ENCODE assay signal across 8 cellular contexts in the genomic region with DNA sequence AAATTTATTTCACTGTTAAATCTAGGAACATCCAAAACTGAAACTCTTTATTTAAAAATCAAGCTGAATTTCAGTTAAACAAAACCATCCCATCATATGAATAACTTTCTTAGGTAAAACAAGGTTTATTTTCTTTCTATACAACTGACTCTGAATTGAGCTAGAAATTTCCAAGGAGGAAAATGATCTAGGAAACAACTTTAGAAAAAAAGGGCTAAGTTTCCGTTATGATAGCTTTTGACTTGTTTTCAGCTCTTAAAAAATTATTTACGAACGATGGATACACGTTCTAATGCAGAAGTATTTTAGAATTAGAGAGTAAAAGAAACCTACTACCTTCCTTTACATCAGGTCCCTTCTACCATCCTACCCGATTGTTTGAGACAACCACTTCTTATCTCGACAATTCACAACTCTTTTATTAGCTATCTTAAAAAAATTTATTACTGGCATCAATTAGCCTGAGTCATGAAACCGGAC.
DNase-seq lines count a peak whose midpoint lies in the region; ATAC-seq lines count a peak whose summit lies in the region.

No MANE protein-coding gene starts in this region.

- peaks cover 5% of the 10 kb centered on the region for H3K36me3 Mint-ChIP-seq in T-helper 1 cell treated with Interleukin-12 subunit alpha and Interleukin-12 subunit beta and Interleukin-4 antibody, amounts not matched to agents 30 μg/mL and 1 μg/mL, for 36 hours (ENCODE audit: low read depth)
- no peaks in the 10 kb centered on the region for H3K36me3 Mint-ChIP-seq in activated naive CD8-positive, alpha-beta T cell

- peaks cover 16% of the 10 kb centered on the region for H3K4me1 Mint-ChIP-seq in T-helper 1 cell treated with Interleukin-12 subunit alpha and Interleukin-12 subunit beta and Interleukin-4 antibody, amounts not matched to agents 30 μg/mL and 1 μg/mL, for 36 hours (ENCODE audit: low read depth)
- peaks cover 18% of the 10 kb centered on the region for H3K4me1 Mint-ChIP-seq in activated naive CD8-positive, alpha-beta T cell (ENCODE audit: low read depth)

- peak overlapping the region; percentile 88; the same call in 1 of the 2 replicates for H3K9ac ChIP-seq in iPS-20b (ENCODE audit: low read depth, low read length)
- peak overlapping the region in 1 of 2 donors; percentile 34 for H3K9ac ChIP-seq in stomach smooth muscle (ENCODE audit: low read length in 2 of 2)

- H3K9me3 ChIP-seq in iPS-20b (ENCODE audit: insufficient read depth, low read depth, low read length) = no peaks in the 10 kb centered on the region
- no peaks in the 10 kb centered on the region for H3K9me3 ChIP-seq in stomach smooth muscle (ENCODE audit: control insufficient read depth in 2 of 2, low read length in 2 of 2)

- ATAC-seq in GM21723 (IDR thresholded peaks at IDR 0.05; ENCODE audit: unreplicated experiment) = no peak

- H3K9me3 Mint-ChIP-seq in T-helper 1 cell treated with Interleukin-12 subunit alpha and Interleukin-12 subunit beta and Interleukin-4 antibody, amounts not matched to agents 30 μg/mL and 1 μg/mL, for 36 hours = no peaks in the 10 kb centered on the region
- H3K9me3 Mint-ChIP-seq in activated naive CD8-positive, alpha-beta T cell (ENCODE audit: low read depth) = no peaks in the 10 kb centered on the region

- H3K27me3 Mint-ChIP-seq in T-helper 1 cell treated with Interleukin-12 subunit alpha and Interleukin-12 subunit beta and Interleukin-4 antibody, amounts not matched to agents 30 μg/mL and 1 μg/mL, for 36 hours (ENCODE audit: low read depth) = peaks cover 59% of the 10 kb centered on the region
- no peaks in the 10 kb centered on the region for H3K27me3 Mint-ChIP-seq in activated naive CD8-positive, alpha-beta T cell

- H3K27ac ChIP-seq in iPS-20b (ENCODE audit: low read length) (peak overlapping the region; percentile 45), stomach smooth muscle (ENCODE audit: low read length) (peak overlapping the region; percentile 37)

- H3K27me3 ChIP-seq in iPS-20b (ENCODE audit: insufficient read depth, low read length) (peaks cover 16% of the 10 kb centered on the region; the same call in 1 of the 2 replicates), stomach smooth muscle (ENCODE audit: control insufficient read depth in 1 of 2, insufficient read depth in 2 of 2, low read length in 2 of 2) (no peaks in the 10 kb centered on the region)

- H3K4me3 Mint-ChIP-seq in T-helper 1 cell treated with Interleukin-12 subunit alpha and Interleukin-12 subunit beta and Interleukin-4 antibody, amounts not matched to agents 30 μg/mL and 1 μg/mL, for 36 hours = peak overlapping the region; percentile 80
- H3K4me3 Mint-ChIP-seq in activated naive CD8-positive, alpha-beta T cell = peak overlapping the region; percentile 88

- H3K36me3 ChIP-seq in iPS-20b (ENCODE audit: insufficient read depth, low read depth, low read length) (no peaks in the 10 kb centered on the region), stomach smooth muscle (ENCODE audit: control insufficient read depth in 2 of 2, insufficient read depth in 2 of 2, low read length in 2 of 2) (no peaks in the 10 kb centered on the region)

- DNase-seq in T-helper 1 cell = no peak
- no peak for DNase-seq in hypothalamus (lab: John Stamatoyannopoulos, UW)
- no peak for DNase-seq in COLO829 (ENCODE audit: low spot score)

- H3K4me1 ChIP-seq in iPS-20b (ENCODE audit: insufficient read depth, low read length) (peaks cover 3% of the 10 kb centered on the region; the same call in 1 of the 2 replicates), stomach smooth muscle (ENCODE audit: control insufficient read depth, insufficient read depth, low read length) (peaks cover 7% of the 10 kb centered on the region)

- no peak overlapping the region for H3K27ac Mint-ChIP-seq in T-helper 1 cell treated with Interleukin-12 subunit alpha and Interleukin-12 subunit beta and Interleukin-4 antibody, amounts not matched to agents 30 μg/mL and 1 μg/mL, for 36 hours
- H3K27ac Mint-ChIP-seq in activated naive CD8-positive, alpha-beta T cell = peak overlapping the region; percentile 83

- peak overlapping the region; percentile 84 for H3K4me3 ChIP-seq in iPS-20b (ENCODE audit: low read length)
- peak overlapping the region; percentile 79 to 90 for H3K4me3 ChIP-seq in stomach smooth muscle (ENCODE audit: low read length in 2 of 2)
